ENCODE assay signal across 31 cellular contexts in genomic region chr2:117996525-117996924, GRCh38.
"Had no signal": no experiment of that assay in that cellular context is flagged by ENCODE, and none has a peak within 500 bp of the region (broad histone marks: within the 10 kb centered on the region; RNA-seq: fewer than 3 reads in every experiment).

No MANE protein-coding gene starts in this region.

- H3K27ac Mint-ChIP-seq: activated B cell treated with CpG ODN at 0.5 μM for 24 hours; activated CD8-positive, alpha-beta T cell treated with anti-CD3 and anti-CD28 coated beads for 36 hours; activated naive CD8-positive, alpha-beta T cell; activated T-helper 17 cell treated with anti-CD3 and anti-CD28 coated beads, Interleukin-2, amount 50 U/mL, for 72 hours; T-helper 2 cell treated with Interferon-gamma antibody and Interleukin-4, amounts not matched to agents 5 μg/mL and 100 μg/mL, for 36 hours had no signal

- DNase-seq: activated B cell treated with CpG ODN at 0.5 μM for 24 hours; activated CD4-positive, alpha-beta T cell treated with anti-CD3 and anti-CD28 coated beads for 48 hours; activated CD4-positive, alpha-beta T cell treated with anti-CD3 and anti-CD28 coated beads, Interleukin-2, amount 50 U/mL, for 1 hour; activated CD4-positive, alpha-beta T cell treated with anti-CD3 and anti-CD28 coated beads, Interleukin-2, amount 50 U/mL, for 48 hours; activated CD8-positive, alpha-beta memory T cell treated with anti-CD3 and anti-CD28 coated beads for 24 hours; activated CD8-positive, alpha-beta T cell treated with anti-CD3 and anti-CD28 coated beads for 36 hours; activated effector memory CD4-positive, alpha-beta T cell treated with Interleukin-2 at 50 U/mL for 16 hours; activated gamma-delta T cell treated with Interleukin-2 at 50 U/mL for 16 hours; activated naive CD4-positive, alpha-beta T cell treated with anti-CD3 and anti-CD28 coated beads, Interleukin-2, amount 50 U/mL, for 16 hours; activated naive CD4-positive, alpha-beta T cell treated with Interleukin-2 at 50 U/mL for 16 hours; activated T-cell treated with anti-CD3 and anti-CD28 coated beads, Interleukin-2, amount 50 U/mL, for 4 hours; amniotic stem cell; aorta; body of pancreas; caudate nucleus; cortex of kidney; dermis blood vessel endothelial cell; effector CD4-positive, alpha-beta T cell; effector memory CD8-positive, alpha-beta T cell; erythroblast; foreskin keratinocyte; gastrocnemius medialis; T-helper 1 cell; T-helper 17 cell; T1000; WERI-Rb-1 had no signal

- H3K9me3 Mint-ChIP-seq: activated B cell treated with CpG ODN at 0.5 μM for 24 hours; activated CD8-positive, alpha-beta T cell treated with anti-CD3 and anti-CD28 coated beads for 36 hours; activated T-cell treated with anti-CD3 and anti-CD28 coated beads, Interleukin-2, amount 50 U/mL, for 4 hours; activated T-helper 17 cell treated with anti-CD3 and anti-CD28 coated beads, Interleukin-2, amount 50 U/mL, for 72 hours; effector memory CD8-positive, alpha-beta T cell; T-helper 2 cell treated with Interferon-gamma antibody and Interleukin-4, amounts not matched to agents 5 μg/mL and 100 μg/mL, for 36 hours had no signal

- H3K27me3 ChIP-seq: body of pancreas, esophagus muscularis mucosa, foreskin keratinocyte, gastrocnemius medialis had no signal

- H3K4me1 ChIP-seq: foreskin keratinocyte had no signal

- H3K9me3 ChIP-seq: body of pancreas, esophagus muscularis mucosa, gastrocnemius medialis had no signal

- H3K4me3 ChIP-seq: body of pancreas, esophagus muscularis mucosa, gastrocnemius medialis had no signal

- ATAC-seq: activated CD4-positive, CD25-positive, alpha-beta regulatory T cell treated with anti-CD3 and anti-CD28 coated beads, Interleukin-2, amount 50 U/mL, for 24 hours; activated CD8-positive, alpha-beta T cell treated with anti-CD3 and anti-CD28 coated beads for 36 hours; activated T-cell treated with anti-CD3 and anti-CD28 coated beads, Interleukin-2, amount 50 U/mL, for 4 hours; activated T-helper 17 cell treated with anti-CD3 and anti-CD28 coated beads, Interleukin-2, amount 50 U/mL, for 72 hours; body of pancreas; effector memory CD8-positive, alpha-beta T cell; foreskin keratinocyte; gastrocnemius medialis; T-helper 17 cell had no signal

- H3K4me3 Mint-ChIP-seq: activated B cell treated with CpG ODN at 0.5 μM for 24 hours; activated CD8-positive, alpha-beta T cell treated with anti-CD3 and anti-CD28 coated beads for 36 hours; activated naive CD8-positive, alpha-beta T cell; activated T-cell treated with anti-CD3 and anti-CD28 coated beads, Interleukin-2, amount 50 U/mL, for 4 hours; activated T-helper 17 cell treated with anti-CD3 and anti-CD28 coated beads, Interleukin-2, amount 50 U/mL, for 72 hours; effector memory CD8-positive, alpha-beta T cell; T-helper 17 cell; T-helper 2 cell treated with Interferon-gamma antibody and Interleukin-4, amounts not matched to agents 5 μg/mL and 100 μg/mL, for 36 hours had no signal

- H3K4me1 Mint-ChIP-seq: activated B cell treated with CpG ODN at 0.5 μM for 24 hours had no signal

- H3K27ac ChIP-seq: body of pancreas, esophagus muscularis mucosa, foreskin keratinocyte, gastrocnemius medialis, WERI-Rb-1 had no signal
